Comparison of ENCODE assay signal across 8 cellular contexts in genomic region chr11:129695543-129696308, GRCh38.
DNase-seq lines count a peak whose midpoint lies in the region; ATAC-seq lines count a peak whose summit lies in the region.

No MANE protein-coding gene starts in this region.

- H3K9me3 Mint-ChIP-seq in activated naive CD8-positive, alpha-beta T cell treated with anti-CD3 and anti-CD28 coated beads for 36 hours: no peaks in the 10 kb centered on the region

- H3K27ac Mint-ChIP-seq in activated naive CD8-positive, alpha-beta T cell treated with anti-CD3 and anti-CD28 coated beads for 36 hours: peak overlapping the region; percentile 47

- H3K4me3 ChIP-seq in HUES48 (ENCODE audit: low read depth, low read length) (peak overlapping the region; percentile 55), iPS-15b (ENCODE audit: low read depth, low read length) (peak overlapping the region; percentile 55)

- H3K4me3 Mint-ChIP-seq in activated naive CD8-positive, alpha-beta T cell treated with anti-CD3 and anti-CD28 coated beads for 36 hours: peak overlapping the region; percentile 76

- H3K4me1 Mint-ChIP-seq in activated naive CD8-positive, alpha-beta T cell treated with anti-CD3 and anti-CD28 coated beads for 36 hours: peaks cover 8% of the 10 kb centered on the region

- H3K27me3 ChIP-seq in HUES48 (ENCODE audit: control insufficient read depth, insufficient read depth, low read length) (peaks cover 12% of the 10 kb centered on the region; the same call in 1 of the 2 replicates), iPS-15b (ENCODE audit: control insufficient read depth, insufficient read depth, low read length) (peaks cover 11% of the 10 kb centered on the region)

- no peaks in the 10 kb centered on the region for H3K36me3 Mint-ChIP-seq in activated naive CD8-positive, alpha-beta T cell treated with anti-CD3 and anti-CD28 coated beads for 36 hours

- no peaks in the 10 kb centered on the region for H3K4me1 ChIP-seq in HUES48 (ENCODE audit: control insufficient read depth, insufficient read depth, low read length)
- H3K4me1 ChIP-seq in iPS-15b (ENCODE audit: control insufficient read depth, insufficient read depth, low read length): no peaks in the 10 kb centered on the region

- H3K36me3 ChIP-seq in HUES48 (ENCODE audit: control insufficient read depth, insufficient read depth, low read length) (no peaks in the 10 kb centered on the region), iPS-15b (ENCODE audit: control insufficient read depth, insufficient read depth, low read length) (no peaks in the 10 kb centered on the region)

- DNase-seq in DMS53 (lab: John Stamatoyannopoulos, UW): peak; percentile 90
- DNase-seq in SKM-1 (lab: John Stamatoyannopoulos, UW; ENCODE audit: unreplicated experiment): peak; percentile 61
- DNase-seq in activated naive CD8-positive, alpha-beta T cell treated with anti-CD3 and anti-CD28 coated beads for 36 hours: peak; percentile 80
- peak; percentile 57 to 66 for DNase-seq in stimulated activated CD4-positive, alpha-beta T cell treated with anti-CD3 and anti-CD28 coated beads, Interleukin-12 subunit alpha, Interleukin-12 subunit beta, amount 100 ng/mL, for 24 hours (ENCODE audit: low read depth in 2 of 2)
- DNase-seq in NCI-H226: no peak

- peak; percentile 81 for ATAC-seq in GM21447 (IDR thresholded peaks at IDR 0.05; ENCODE audit: unreplicated experiment)

- H3K9ac ChIP-seq in HUES48 (ENCODE audit: low read depth, low read length): no peak overlapping the region
- no peak overlapping the region for H3K9ac ChIP-seq in iPS-15b (ENCODE audit: low read depth, low read length)

- H3K9me3 ChIP-seq in HUES48 (ENCODE audit: control insufficient read depth, insufficient read depth, low read length): no peaks in the 10 kb centered on the region
- no peaks in the 10 kb centered on the region for H3K9me3 ChIP-seq in iPS-15b (ENCODE audit: control insufficient read depth, insufficient read depth, low read length)

- H3K27ac ChIP-seq in HUES48 (ENCODE audit: low read depth, low read length): no peak overlapping the region

- H3K27me3 Mint-ChIP-seq in activated naive CD8-positive, alpha-beta T cell treated with anti-CD3 and anti-CD28 coated beads for 36 hours: peaks cover 10% of the 10 kb centered on the region
